8 cellular contexts compared by ENCODE assay signal in the genomic region with DNA sequence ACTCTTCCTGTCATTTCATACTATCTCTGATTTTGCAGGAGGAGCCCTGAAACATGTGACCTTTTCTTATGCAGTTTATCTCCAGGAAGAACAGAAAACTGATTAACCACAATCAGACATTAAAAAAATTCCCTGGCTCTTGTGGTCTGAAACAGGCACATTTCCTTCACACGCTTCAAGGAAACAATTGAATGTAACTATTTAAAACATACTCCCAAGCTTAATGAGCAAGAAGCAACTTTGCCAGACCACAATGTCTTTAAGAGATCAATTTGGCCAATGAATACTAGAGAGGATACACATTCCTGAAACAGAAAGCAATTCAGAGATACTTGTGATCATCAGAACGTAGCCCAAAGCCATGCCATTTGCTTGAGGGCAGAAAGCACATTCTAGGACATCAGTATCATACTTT.
A peak's percentile ranks its signal among the peaks of the same experiment; 100 is the strongest.
DNase-seq lines count a peak whose midpoint lies in the region; ATAC-seq and TF ChIP-seq lines count a peak whose summit lies in the region.

No MANE protein-coding gene starts in this region.

- no peak for TF ChIP-seq CTCF in spleen (IDR thresholded peaks at IDR 0.05 in 8 of 11, conservative IDR thresholded peaks at IDR 0.05 in 3 of 11)

- H3K27me3 ChIP-seq in spleen (replicated peaks in 1 of 7) = no peaks in the 10 kb centered on the region

- no peak for DNase-seq in activated CD4-positive, alpha-beta T cell treated with anti-CD3 and anti-CD28 coated beads, Interleukin-2, amount 10 ng/mL, durations not matched to agents 7 days and 5 days
- no peak for DNase-seq in activated CD4-positive, alpha-beta T cell treated with anti-CD3 and anti-CD28 coated beads for 4 hours
- DNase-seq in dedifferentiated amniotic fluid mesenchymal stem cell (ENCODE audit: extremely low spot score) = peak; percentile 47
- DNase-seq in spleen = no peak
- no peak for DNase-seq in activated gamma-delta T cell treated with Interleukin-2 at 50 U/mL for 16 hours
- no peak for DNase-seq in stimulated activated CD4-positive, alpha-beta T cell treated with anti-CD3 and anti-CD28 coated beads, Interleukin-4, amount 100 ng/mL, for 1 hour
- no peak for DNase-seq in occipital lobe (lab: John Stamatoyannopoulos, UW)

- peak overlapping the region; percentile 23 to 85 (median 70) for H3K27ac ChIP-seq in spleen

- H3K9me3 Mint-ChIP-seq in activated CD4-positive, alpha-beta T cell treated with anti-CD3 and anti-CD28 coated beads, Interleukin-2, amount 10 ng/mL, durations not matched to agents 7 days and 5 days = no peaks in the 10 kb centered on the region

- H3K9me3 ChIP-seq in spleen = no peaks in the 10 kb centered on the region

- peak overlapping the region in 1 of 8 donors; percentile 43 for H3K4me3 ChIP-seq in spleen

- intact Hi-C loops in spleen (cut with DNase I; ENCODE audit: low total_unique reads) = no loop called here

- H3K27ac Mint-ChIP-seq in activated CD4-positive, alpha-beta T cell treated with anti-CD3 and anti-CD28 coated beads, Interleukin-2, amount 10 ng/mL, durations not matched to agents 7 days and 5 days = peak overlapping the region; percentile 91

- H3K4me1 ChIP-seq in spleen = peaks cover 76 to 100% (median 96%) of the 10 kb centered on the region in 6 donors

- H3K4me3 Mint-ChIP-seq in activated CD4-positive, alpha-beta T cell treated with anti-CD3 and anti-CD28 coated beads, Interleukin-2, amount 10 ng/mL, durations not matched to agents 7 days and 5 days = peak overlapping the region; percentile 63

- peak; percentile 41 for ATAC-seq in HG03378 (IDR thresholded peaks at IDR 0.05; ENCODE audit: unreplicated experiment)

- WGBS in spleen, 5 donors = 6 to 15% (median 10%) methylated on average over 2 of the region's 2 CpGs

- TF ChIP-seq POLR2A in spleen (IDR thresholded peaks at IDR 0.05) = no peak

- peaks cover 70% of the 10 kb centered on the region for H3K36me3 Mint-ChIP-seq in activated CD4-positive, alpha-beta T cell treated with anti-CD3 and anti-CD28 coated beads, Interleukin-2, amount 10 ng/mL, durations not matched to agents 7 days and 5 days (ENCODE audit: low read depth)

- CTCF ChIA-PET in activated CD4-positive, alpha-beta T cell treated with anti-CD3 and anti-CD28 coated beads, Interleukin-2, amount 10 ng/mL, durations not matched to agents 7 days and 5 days (lab: Charles Lee) = interaction anchor here (0.8 to 2.0 kb wide), 4 partner anchors 10 to 38 kb away, joined by 3 to 6 read pairs (median 6); no protein-coding TSS in a partner anchor

- H3K27me3 Mint-ChIP-seq in activated CD4-positive, alpha-beta T cell treated with anti-CD3 and anti-CD28 coated beads, Interleukin-2, amount 10 ng/mL, durations not matched to agents 7 days and 5 days = no peaks in the 10 kb centered on the region

- peaks cover 91% of the 10 kb centered on the region for H3K4me1 Mint-ChIP-seq in activated CD4-positive, alpha-beta T cell treated with anti-CD3 and anti-CD28 coated beads, Interleukin-2, amount 10 ng/mL, durations not matched to agents 7 days and 5 days

- H3K36me3 ChIP-seq in spleen = peaks cover 0 to 6% (median 0%) of the 10 kb centered on the region in 6 donors

- POLR2A ChIA-PET in activated CD4-positive, alpha-beta T cell treated with anti-CD3 and anti-CD28 coated beads, Interleukin-2, amount 10 ng/mL, durations not matched to agents 7 days and 5 days (lab: Charles Lee) = no interaction called here
